ENCODE assay signal across 10 cellular contexts in the genomic region with DNA sequence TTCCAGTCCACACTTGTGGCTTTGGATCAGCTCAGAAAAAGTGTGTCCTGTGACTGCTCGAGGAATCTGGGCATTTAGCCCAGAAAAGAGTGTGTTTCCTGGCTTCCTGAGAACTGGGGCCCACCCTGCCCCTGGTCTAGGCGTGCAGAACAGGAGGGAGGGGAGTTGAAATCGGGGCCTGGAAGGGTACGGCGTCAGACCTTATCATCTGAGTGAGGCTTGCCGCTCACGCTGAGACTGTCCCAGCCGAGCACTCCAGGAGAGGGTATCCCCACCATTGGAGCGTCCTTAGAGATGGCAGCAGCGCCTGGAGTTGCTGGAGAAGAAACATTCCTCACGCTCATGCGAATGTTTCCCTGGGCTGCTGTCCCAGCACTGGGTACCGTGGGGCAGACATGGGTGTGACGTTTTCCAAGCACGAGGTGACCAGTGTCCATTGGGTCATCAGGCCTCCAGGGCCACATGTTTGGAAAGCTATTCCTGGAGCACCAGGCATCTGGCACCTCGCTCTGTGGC. TPM values are rescaled to one million over a fixed set of nuclear protein-coding genes. Genes with fewer than 3 reads are reported as not detected.
DNase-seq lines count a peak whose midpoint lies in the region; FAIRE-seq and TF ChIP-seq lines count a peak whose summit lies in the region.
"Had no signal": no experiment of that assay in that cellular context is flagged by ENCODE, and none has a peak within 500 bp of the region (broad histone marks: within the 10 kb centered on the region; RNA-seq: fewer than 3 reads in every experiment).

No MANE protein-coding gene starts in this region.

- H3K27me3 ChIP-seq in H1 (replicated peaks in 1 of 4; ENCODE audit: control insufficient read depth in 3 of 4, extremely low read depth in 1 of 4, insufficient read depth in 3 of 4, low read length in 3 of 4) = no peaks in the 10 kb centered on the region
- no peaks in the 10 kb centered on the region for H3K27me3 ChIP-seq in tibial nerve
- no peaks in the 10 kb centered on the region for H3K27me3 ChIP-seq in MG63

- no peak overlapping the region for H2BK5ac ChIP-seq in H1 (ENCODE audit: low read depth, low read length)

- H3K79me1 ChIP-seq in H1 (ENCODE audit: low read depth, low read length) = peaks cover 13% of the 10 kb centered on the region; the same call in 1 of the 2 replicates

- TF ChIP-seq RAD21 in H1 (IDR thresholded peaks at IDR 0.05 in 1 of 2, conservative IDR thresholded peaks at IDR 0.05 in 1 of 2; ENCODE audit: low read depth in 2 of 2, low read length in 2 of 2) = no peak

- DNase-seq in LHCN-M2 (ENCODE audit: low read depth) = peak; percentile 44
- no peak for DNase-seq in H1 (ENCODE audit: low read depth in 1 of 2, low spot score in 2 of 2)
- peak; percentile 95 to 97 for DNase-seq in lung microvascular endothelial cell (ENCODE audit: low read depth in 2 of 2)
- DNase-seq in tibial nerve (ENCODE audit: low spot score in 2 of 2) = peak in 1 of 2 donors; percentile 65
- no peak for DNase-seq in stimulated activated CD4-positive, alpha-beta T cell treated with anti-CD3 and anti-CD28 coated beads, Interleukin-2, amount 100 ng/mL, for 48 hours
- no peak for DNase-seq in DMS 273 (lab: John Stamatoyannopoulos, UW; ENCODE audit: unreplicated experiment)
- DNase-seq in MG63 = no peak
- DNase-seq in posterior vena cava (ENCODE audit: low spot score) = no peak
- DNase-seq: activated CD4-positive, alpha-beta memory T cell treated with anti-CD3 and anti-CD28 coated beads, Interleukin-2, amount 10 ng/mL, durations not matched to agents 7 days and 5 days; NCI-H524 treated with DMSO at 0.1 percent for 48 hours had no signal

- no peak overlapping the region for H3K9ac ChIP-seq in H1 (replicated peaks in 1 of 4; ENCODE audit: extremely low read depth in 1 of 4, low read depth in 3 of 4, low read length in 3 of 4)

- FAIRE-seq in H1 (lab: Jason Lieb, UNC) = no peak

- no peak overlapping the region for H3K4me3 ChIP-seq in H1 (ENCODE audit: extremely low read depth in 1 of 4, insufficient read depth in 2 of 4, low read depth in 3 of 4, low read length in 4 of 4)
- H3K4me3 ChIP-seq in tibial nerve = no peak overlapping the region
- no peak overlapping the region for H3K4me3 ChIP-seq in MG63

- no peak overlapping the region for H2BK120ac ChIP-seq in H1 (replicated peaks; ENCODE audit: low read depth, low read length)

- H3K36me3 ChIP-seq in H1 (ENCODE audit: control insufficient read depth in 2 of 4, insufficient read depth in 4 of 4, low read length in 3 of 4) (no peaks in the 10 kb centered on the region), tibial nerve (no peaks in the 10 kb centered on the region), MG63 (peaks cover 11% of the 10 kb centered on the region)

- CTCF ChIA-PET in H1 (lab: Charles Lee; ENCODE audit: partially characterized antibody) = interaction anchor here (0.7 to 2.5 kb wide), 6 partner anchors 11 to 107 kb away, joined by 3 to 9 read pairs (median 3); no protein-coding TSS in a partner anchor

- H3K14ac ChIP-seq in H1 (ENCODE audit: insufficient read length) = no peak overlapping the region

- no peak overlapping the region for H2BK15ac ChIP-seq in H1 (ENCODE audit: low read length)

- H3K4ac ChIP-seq in H1 (replicated peaks; ENCODE audit: insufficient read length, low read depth, low read length) = no peak overlapping the region

- H4K5ac ChIP-seq in H1 (ENCODE audit: insufficient read length, low read depth, low read length) = no peak overlapping the region

- H4K20me1 ChIP-seq in H1 (replicated peaks in 1 of 2; ENCODE audit: control insufficient read depth in 1 of 2, insufficient read depth in 2 of 2, low read length in 2 of 2) = peaks cover 0 to 3% of the 10 kb centered on the region in 2 experiments

- H3K56ac ChIP-seq in H1 (replicated peaks; ENCODE audit: insufficient read length, low read depth, low read length) = no peak overlapping the region

- H3K27ac ChIP-seq in H1 (ENCODE audit: low read depth, low read length) = no peak overlapping the region
- peak overlapping the region; percentile 87 to 98 (median 96) for H3K27ac ChIP-seq in tibial nerve

- intact Hi-C loops in posterior vena cava (cut with DNase I) = no loop called here

- H3K23me2 ChIP-seq in H1 (ENCODE audit: low read depth, low read length) = no peaks in the 10 kb centered on the region

- H3K18ac ChIP-seq in H1 (ENCODE audit: extremely low read depth, low read length) = no peak overlapping the region

- WGBS in H1 (ENCODE audit: extremely low coverage in 1 of 2, insufficient coverage in 1 of 2, insufficient read length in 1 of 2, insufficient replicate concordance in 2 of 2, low coverage in 1 of 2, low lambda C conversion rate in 2 of 2, missing lambda C conversion rate in 1 of 2), 2 experiments = 96% methylated on average over 16 of the region's 16 CpGs; no CpG with 5 or more reads in 1 of the 2 experiments
- 22 to 27% methylated on average over 16 of the region's 16 CpGs for WGBS in tibial nerve, 2 donors

- no peak for TF ChIP-seq POLR2A in H1 (IDR thresholded peaks at IDR 0.05; ENCODE audit: control extremely low read depth in 1 of 2, low read depth in 2 of 2, low read length in 2 of 2)
- no peak for TF ChIP-seq POLR2A in tibial nerve (IDR thresholded peaks at IDR 0.05)

- TF ChIP-seq EP300 in H1 (IDR thresholded peaks at IDR 0.05; ENCODE audit: borderline replicate concordance in 1 of 2, low read depth in 2 of 2, low read length in 2 of 2) (no peak), tibial nerve (IDR thresholded peaks at IDR 0.05) (peak; percentile 57 to 79)

- H3K4me1 ChIP-seq in H1 (replicated peaks in 1 of 4; ENCODE audit: control insufficient read depth in 3 of 4, insufficient read depth in 4 of 4, low read length in 3 of 4) (peaks cover 0 to 3% (median 0%) of the 10 kb centered on the region in 4 experiments; a peak in 2 of 7 replicates), tibial nerve (peaks cover 17 to 100% (median 81%) of the 10 kb centered on the region in 4 donors)

- POLR2A ChIA-PET in H1 (lab: Charles Lee; ENCODE audit: partially characterized antibody) = no interaction called here

- H3K4me2 ChIP-seq in H1 (ENCODE audit: insufficient read depth in 1 of 2, low read depth in 2 of 2, low read length in 2 of 2) = no peak overlapping the region

- peaks cover 0 to 2% of the 10 kb centered on the region in 2 experiments; a peak in 1 of 4 replicates for H3K79me2 ChIP-seq in H1 (ENCODE audit: control insufficient read depth in 1 of 2, insufficient read depth in 2 of 2, low read length in 2 of 2)

- H3K9me3 ChIP-seq in H1 (ENCODE audit: insufficient read depth in 2 of 2, low read depth in 1 of 2, low read length in 1 of 2) (no peaks in the 10 kb centered on the region), tibial nerve (no peaks in the 10 kb centered on the region), MG63 (no peaks in the 10 kb centered on the region)

- TF ChIP-seq CTCF in H1 (IDR thresholded peaks at IDR 0.05; ENCODE audit: control extremely low read depth in 1 of 3, insufficient read depth in 1 of 3, low read depth in 1 of 3, low read length in 3 of 3) (no peak), tibial nerve (IDR thresholded peaks at IDR 0.05) (no peak)

- H3K23ac ChIP-seq in H1 (ENCODE audit: insufficient read length) = no peak overlapping the region

- H2BK20ac ChIP-seq in H1 (ENCODE audit: low read length) = no peak overlapping the region

- H2AK5ac ChIP-seq in H1 (ENCODE audit: low read depth, low read length) = no peak overlapping the region; the same call in 1 of the 2 replicates

- no peak overlapping the region for H2BK12ac ChIP-seq in H1 (ENCODE audit: low read depth, low read length)

- no peak overlapping the region for H2AFZ ChIP-seq in H1 (ENCODE audit: low read length)

- H4K8ac ChIP-seq in H1 (ENCODE audit: extremely low read depth, insufficient read depth, low read length) = no peak overlapping the region; the same call in none of the 2 replicates

- H4K91ac ChIP-seq in H1 (replicated peaks; ENCODE audit: insufficient read length, low read length) = peak overlapping the region; percentile 30

TF ChIP-seq in H1, 55 proteins besides CTCF, POLR2A, EP300 and RAD21:
- TF ChIP-seq SIX5 (IDR thresholded peaks at IDR 0.05; ENCODE audit: low read depth, low read length) = no peak
- TF ChIP-seq BCL11A (IDR thresholded peaks at IDR 0.05; ENCODE audit: low read depth in 2 of 2, low read length in 2 of 2) = no peak
- TF ChIP-seq JUND (IDR thresholded peaks at IDR 0.05; ENCODE audit: low read length) = no peak
- no peak for TF ChIP-seq RXRA (IDR thresholded peaks at IDR 0.05; ENCODE audit: insufficient read depth, low read depth, low read length)
- no peak for TF ChIP-seq SP1 (IDR thresholded peaks at IDR 0.05; ENCODE audit: low read depth, low read length)
- TF ChIP-seq GTF2F1 (IDR thresholded peaks at IDR 0.05; ENCODE audit: borderline replicate concordance, low read depth, low read length) = no peak
- no peak for TF ChIP-seq ZNF274 (IDR thresholded peaks at IDR 0.05; ENCODE audit: borderline replicate concordance, extremely low read depth, low read length)
- no peak for TF ChIP-seq CBX5 (IDR thresholded peaks at IDR 0.05; ENCODE audit: low read depth, low read length)
- TF ChIP-seq, protein P1, sequence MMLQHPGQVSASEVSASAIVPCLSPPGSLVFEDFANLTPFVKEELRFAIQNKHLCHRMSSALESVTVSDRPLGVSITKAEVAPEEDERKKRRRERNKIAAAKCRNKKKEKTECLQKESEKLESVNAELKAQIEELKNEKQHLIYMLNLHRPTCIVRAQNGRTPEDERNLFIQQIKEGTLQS (IDR thresholded peaks at IDR 0.05; ENCODE audit: insufficient read depth, low read depth, low read length) = no peak
- no peak for TF ChIP-seq SIRT6 (IDR thresholded peaks at IDR 0.05; ENCODE audit: low read length)
- no peak for TF ChIP-seq EGR1 (IDR thresholded peaks at IDR 0.05; ENCODE audit: borderline replicate concordance, low read depth, low read length)

RNA-seq across cellular contexts. Expression of a gene that starts 22.5 kb away (rescaled TPM):
- total RNA-seq in LHCN-M2 (2014; rRNA removed) (62.8 and 72.6 TPM in 2 replicates), lung microvascular endothelial cell (14.6 and 20.6 TPM in 2 replicates), tibial nerve (10 to 100 TPM; 25.3 to 53.1 (median 43.3) TPM), posterior vena cava (10 to 100 TPM; 56.9 to 62.7 TPM)
- polyA plus RNA-seq in LHCN-M2 (2012) = 89.5 TPM
- 16.6 and 19.7 TPM in 2 replicates for total RNA-seq in H1 (2021; fragmentation: NEBNext Ultra II Directional; extraction: Animal tissue kit (Norgen Biotek cat#: 25700))
- 17.7 and 23.9 TPM in 2 replicates for polyA plus RNA-seq in H1 (2011; rRNA removed)
- 12.8 TPM for polyA plus RNA-seq in H1 (2011; cell fraction: cytosol; rRNA removed)
- polyA plus RNA-seq in H1 (2011; cell fraction: nucleus; rRNA removed) = 19.1 TPM
- polyA plus RNA-seq in H1 (2012, experiment 1 of 2) = 8.7 to 13.7 TPM (median 12.4 TPM) in 4 replicates
- polyA plus RNA-seq in H1 (2012, experiment 2 of 2) = 6.3 TPM
- polyA plus RNA-seq in H1 (2013, experiment 1 of 2) = 9.1 TPM
- 9.1 TPM for polyA plus RNA-seq in H1 (2013, experiment 2 of 2)
- 21.8 and 31.4 TPM in 2 replicates for polyA minus RNA-seq in H1 (2011; rRNA and poly(A)+ RNA removed)
- 7.7 TPM for polyA minus RNA-seq in H1 (2011; cell fraction: cytosol; rRNA and poly(A)+ RNA removed)
- polyA minus RNA-seq in H1 (2011; cell fraction: nucleus; rRNA and poly(A)+ RNA removed) = 18.9 TPM
- 25.0 and 33.1 TPM in 2 replicates for total RNA-seq in MG63 (2014; rRNA removed; shearing (Covaris generic); ENCODE audit: low replicate concordance)

Comparison
In these comparisons a context has a peak if more than half of its experiments do, and no peak if none do; other contexts are left out.
1. DNase-seq: peak in LHCN-M2 (single experiment) and lung microvascular endothelial cell (2 of 2); none in H1 (0 of 2), stimulated activated CD4-positive, alpha-beta T cell treated with anti-CD3 and anti-CD28 coated beads, Interleukin-2, amount 100 ng/mL, for 48 hours (0 of 2), DMS 273 (single experiment), MG63 (single experiment) and posterior vena cava (single experiment).